ENCODE assay signal across 1 cellular context in genomic region chr17:2416010-2416734, GRCh38.
TF ChIP-seq lines count a peak whose summit lies in the region.

No MANE protein-coding gene starts in this region.

TF ChIP-seq in GM23338, 12 proteins besides CTCF, POLR2A, EP300 and RAD21 (continued from another document):
- TF ChIP-seq ZNF462 (CRISPR knock-in tag; IDR thresholded peaks at IDR 0.05) (no peak), NANOG (IDR thresholded peaks at IDR 0.05; ENCODE audit: borderline replicate concordance) (no peak), ZNF331 (CRISPR knock-in tag; IDR thresholded peaks at IDR 0.05; ENCODE audit: low read depth) (no peak), EZH2phosphoT487 (IDR thresholded peaks at IDR 0.05; ENCODE audit: unreplicated experiment) (no peak), POLR2AphosphoS5 (IDR thresholded peaks at IDR 0.05; ENCODE audit: low read depth) (no peak), STAT1 (IDR thresholded peaks at IDR 0.05; ENCODE audit: unreplicated experiment) (no peak)
